Comparison of ENCODE assay signal across 8 cellular contexts in genomic region chr6:2221724-2222274, GRCh38. TPM values are rescaled to one million over a fixed set of nuclear protein-coding genes. Genes with fewer than 3 reads are reported as not detected.
DNase-seq lines count a peak whose midpoint lies in the region; ATAC-seq and TF ChIP-seq lines count a peak whose summit lies in the region.

No MANE protein-coding gene starts in this region.

- WGBS in endodermal cell (ENCODE audit: insufficient coverage in 1 of 2, insufficient read length in 1 of 2), 2 experiments = 88 to 90% methylated on average over 2 to 6 of the region's 6 CpGs

- intact Hi-C loops in upper lobe of right lung (cut with DNase I) = no loop called here

- H3K27ac ChIP-seq in CD8-positive, alpha-beta memory T cell (ENCODE audit: low read depth, low read length) = peak overlapping the region; percentile 51
- H3K27ac ChIP-seq in upper lobe of right lung (peak overlapping the region; percentile 32), endodermal cell (ENCODE audit: low read depth, low read length) (no peak overlapping the region)

- no peaks in the 10 kb centered on the region for H3K9me3 ChIP-seq in CD8-positive, alpha-beta memory T cell (ENCODE audit: low read length)
- H3K9me3 ChIP-seq in upper lobe of right lung (no peaks in the 10 kb centered on the region), endodermal cell (ENCODE audit: control insufficient read depth, low read length) (no peaks in the 10 kb centered on the region)

- H3K9ac ChIP-seq in endodermal cell (ENCODE audit: extremely low read depth, low read length, poor library complexity, severe bottlenecking) = no peak overlapping the region

- no peak for DNase-seq in CD8-positive, alpha-beta memory T cell
- DNase-seq in T-cell (no peak), immature natural killer cell (peak; percentile 34 to 42 (median 40)), upper lobe of right lung (no peak), SW480 (ENCODE audit: low spot score) (no peak), endodermal cell (no peak), HuH-7.5 (ENCODE audit: low spot score) (no peak)

- CTCF ChIA-PET in CD8-positive, alpha-beta memory T cell (lab: Charles Lee) = interaction anchor here (1.4 kb wide), 1 partner anchor 12 kb away, joined by 4 read pairs; no protein-coding TSS in a partner anchor
- CTCF ChIA-PET in T-cell (lab: Charles Lee) = interaction anchor here in 1 of 2 donors (0.6 kb wide), 1 partner anchor 128 kb away, joined by 3 read pairs; no protein-coding TSS in a partner anchor

- peak overlapping the region; percentile 62 to 97 (median 91) for H3K27ac Mint-ChIP-seq in CD8-positive, alpha-beta memory T cell
- H3K27ac Mint-ChIP-seq in T-cell (peak overlapping the region; percentile 70 to 75), immature natural killer cell (peak overlapping the region; percentile 91 to 98 (median 94)), endodermal cell (no peak overlapping the region)

- peaks cover 0 to 3% (median 0%) of the 10 kb centered on the region in 3 donors for H3K36me3 Mint-ChIP-seq in CD8-positive, alpha-beta memory T cell
- H3K36me3 Mint-ChIP-seq in T-cell (peaks cover 4% of the 10 kb centered on the region), immature natural killer cell (no peaks in the 10 kb centered on the region), endodermal cell (ENCODE audit: low read depth) (no peaks in the 10 kb centered on the region)

- peak overlapping the region; percentile 47 for H3K4me3 ChIP-seq in CD8-positive, alpha-beta memory T cell (ENCODE audit: low read length)
- H3K4me3 ChIP-seq in upper lobe of right lung (peak overlapping the region; percentile 42), endodermal cell (ENCODE audit: low read length) (no peak overlapping the region)

- H3K4me3 Mint-ChIP-seq in CD8-positive, alpha-beta memory T cell = peak overlapping the region; percentile 86 to 93 (median 93)
- H3K4me3 Mint-ChIP-seq in T-cell (peak overlapping the region; percentile 67 to 86 (median 80)), immature natural killer cell (peak overlapping the region; percentile 87 to 97 (median 90)), endodermal cell (no peak overlapping the region)

- no peak for TF ChIP-seq CTCF in upper lobe of right lung (IDR thresholded peaks at IDR 0.05)
- no peak for TF ChIP-seq CTCF in endodermal cell (conservative IDR thresholded peaks at IDR 0.05)

- ATAC-seq in GM21576 (IDR thresholded peaks at IDR 0.05; ENCODE audit: unreplicated experiment) = peak; percentile 52
- peak in 1 of 4 experiments; percentile 26 for ATAC-seq in T-cell (replicated peaks in 1 of 4)
- ATAC-seq in upper lobe of right lung = no peak

- POLR2A ChIA-PET in CD8-positive, alpha-beta memory T cell (lab: Charles Lee) = no interaction called here
- POLR2A ChIA-PET in T-cell (lab: Charles Lee) = interaction anchor here in 1 of 2 donors (0.6 to 0.8 kb wide), 2 partner anchors 9 to 17 kb away, joined by 4 read pairs; no protein-coding TSS in a partner anchor

- peaks cover 13% of the 10 kb centered on the region for H3K4me1 ChIP-seq in CD8-positive, alpha-beta memory T cell (ENCODE audit: insufficient read depth, low read length)
- H3K4me1 ChIP-seq in upper lobe of right lung (peaks cover 5% of the 10 kb centered on the region), endodermal cell (ENCODE audit: control insufficient read depth, insufficient read depth, low read length) (peaks cover 9% of the 10 kb centered on the region)

- no peaks in the 10 kb centered on the region for H3K9me3 Mint-ChIP-seq in CD8-positive, alpha-beta memory T cell
- H3K9me3 Mint-ChIP-seq in T-cell (no peaks in the 10 kb centered on the region), immature natural killer cell (no peaks in the 10 kb centered on the region), endodermal cell (no peaks in the 10 kb centered on the region)

- H3K36me3 ChIP-seq in CD8-positive, alpha-beta memory T cell (ENCODE audit: insufficient read depth, low read length) = no peaks in the 10 kb centered on the region
- H3K36me3 ChIP-seq in upper lobe of right lung (no peaks in the 10 kb centered on the region), endodermal cell (ENCODE audit: control insufficient read depth, insufficient read depth, low read length) (no peaks in the 10 kb centered on the region)

- peaks cover 0 to 3% of the 10 kb centered on the region in 2 donors for H3K27me3 Mint-ChIP-seq in CD8-positive, alpha-beta memory T cell
- H3K27me3 Mint-ChIP-seq in T-cell (no peaks in the 10 kb centered on the region), immature natural killer cell (ENCODE audit: low read depth in 3 of 3) (peaks cover 0 to 6% (median 0%) of the 10 kb centered on the region in 3 donors), endodermal cell (ENCODE audit: insufficient read depth) (no peaks in the 10 kb centered on the region)

- H3K4me1 Mint-ChIP-seq in CD8-positive, alpha-beta memory T cell = peaks cover 22 to 38% (median 33%) of the 10 kb centered on the region in 3 donors
- H3K4me1 Mint-ChIP-seq in T-cell (peaks cover 15 to 31% (median 23%) of the 10 kb centered on the region in 3 donors), immature natural killer cell (peaks cover 25 to 35% of the 10 kb centered on the region in 2 donors), endodermal cell (peaks cover 49% of the 10 kb centered on the region)

- H3K27me3 ChIP-seq in CD8-positive, alpha-beta memory T cell (ENCODE audit: insufficient read depth, low read length, poor library complexity, severe bottlenecking) = no peaks in the 10 kb centered on the region
- no peaks in the 10 kb centered on the region for H3K27me3 ChIP-seq in upper lobe of right lung
- H3K27me3 ChIP-seq in endodermal cell (ENCODE audit: control insufficient read depth, insufficient read depth, low read length, poor library complexity, severe bottlenecking) = no peaks in the 10 kb centered on the region

RNA-seq across cellular contexts. Expression of gene GMDS, which starts 23.6 kb away (rescaled TPM):
- total RNA-seq in CD8-positive, alpha-beta memory T cell = 10 to 100 TPM; 28.6 to 33.4 TPM
- 16.4 TPM for polyA plus RNA-seq in CD8-positive, alpha-beta memory T cell
- total RNA-seq in T-cell = 10 to 100 TPM; 12.9 to 21.5 (median 14.6) TPM
- 10 to 100 TPM; 14.1 to 25.4 (median 22.5) TPM for polyA plus RNA-seq in immature natural killer cell
- 12.2 TPM for total RNA-seq in upper lobe of right lung
- total RNA-seq in endodermal cell = 10 to 100 TPM; 25.4 to 29.5 TPM
- 12.2 TPM for polyA plus RNA-seq in endodermal cell (2013, experiment 1 of 2)
- 9.8 TPM for polyA plus RNA-seq in endodermal cell (2013, experiment 2 of 2)

Comparison
In these comparisons a context has a peak if more than half of its experiments do, and no peak if none do; other contexts are left out.
1. DNase-seq: peak in immature natural killer cell (3 of 3); none in CD8-positive, alpha-beta memory T cell (0 of 5), T-cell (0 of 34), upper lobe of right lung (single experiment), SW480 (single experiment), endodermal cell (single experiment) and HuH-7.5 (single experiment).